Comparison of ENCODE assay signal across 8 cellular contexts in genomic region chr1:36464605-36465393, GRCh38. TPM values are rescaled to one million over a fixed set of nuclear protein-coding genes. Genes with fewer than 3 reads are reported as not detected.
DNase-seq lines count a peak whose midpoint lies in the region; ATAC-seq and TF ChIP-seq lines count a peak whose summit lies in the region.

No MANE protein-coding gene starts in this region.

- H3K9me3 ChIP-seq in adrenal gland (replicated peaks in 1 of 3) = no peaks in the 10 kb centered on the region

- 35 to 42% (median 39%) methylated on average over 12 to 13 of the region's 13 CpGs for WGBS in adrenal gland, 4 donors

- DNase-seq in NCI-H1105 (lab: John Stamatoyannopoulos, UW) = peak; percentile 66
- no peak for DNase-seq in adrenal gland
- DNase-seq in immature natural killer cell = no peak
- no peak for DNase-seq in T1000 (lab: John Stamatoyannopoulos, UW)
- no peak for DNase-seq in stimulated activated naive CD4-positive, alpha-beta T cell treated with Interleukin-2 at 50 U/mL for 16 hours (lab: John Stamatoyannopoulos, UW)

- peak overlapping the region; percentile 93 to 97 (median 95) for H3K27ac Mint-ChIP-seq in immature natural killer cell
- peak overlapping the region; percentile 99 for H3K27ac Mint-ChIP-seq in stimulated activated naive CD8-positive, alpha-beta T cell treated with anti-CD3 and anti-CD28 coated beads, Interleukin-15, Interleukin-2, amounts not matched to agents 100 ng/mL and 50 ng/mL, for 24 hours

- no peaks in the 10 kb centered on the region for H3K27me3 ChIP-seq in adrenal gland

- peak overlapping the region; percentile 28 to 96 (median 84) for H3K27ac ChIP-seq in adrenal gland

- H3K4me3 ChIP-seq in GM08714 (ENCODE audit: low read length) (peak overlapping the region; percentile 83; the same call in 1 of the 2 replicates), adrenal gland (peak overlapping the region in 3 of 4 donors; percentile 63 to 94 (median 76))

- H3K36me3 ChIP-seq in adrenal gland (replicated peaks in 1 of 2) = peaks cover 0 to 22% of the 10 kb centered on the region in 2 donors

- peak; percentile 30 for ATAC-seq in GM21786 (IDR thresholded peaks at IDR 0.05; ENCODE audit: unreplicated experiment)

- H3K4me3 Mint-ChIP-seq in immature natural killer cell = peak overlapping the region; percentile 91 to 99 (median 98)
- peak overlapping the region; percentile 99 for H3K4me3 Mint-ChIP-seq in stimulated activated naive CD8-positive, alpha-beta T cell treated with anti-CD3 and anti-CD28 coated beads, Interleukin-15, Interleukin-2, amounts not matched to agents 100 ng/mL and 50 ng/mL, for 24 hours

- no peak for TF ChIP-seq POLR2A in adrenal gland (IDR thresholded peaks at IDR 0.05)

- peaks cover 9 to 10% of the 10 kb centered on the region in 2 donors for H3K4me1 ChIP-seq in adrenal gland (replicated peaks in 1 of 2)

- H3K27me3 Mint-ChIP-seq in immature natural killer cell (ENCODE audit: low read depth in 3 of 3) = peaks cover 0 to 3% (median 2%) of the 10 kb centered on the region in 3 donors
- H3K27me3 Mint-ChIP-seq in stimulated activated naive CD8-positive, alpha-beta T cell treated with anti-CD3 and anti-CD28 coated beads, Interleukin-15, Interleukin-2, amounts not matched to agents 100 ng/mL and 50 ng/mL, for 24 hours = no peaks in the 10 kb centered on the region

- H3K9me3 Mint-ChIP-seq in immature natural killer cell = no peaks in the 10 kb centered on the region
- no peaks in the 10 kb centered on the region for H3K9me3 Mint-ChIP-seq in stimulated activated naive CD8-positive, alpha-beta T cell treated with anti-CD3 and anti-CD28 coated beads, Interleukin-15, Interleukin-2, amounts not matched to agents 100 ng/mL and 50 ng/mL, for 24 hours

- no peak for TF ChIP-seq CTCF in adrenal gland (IDR thresholded peaks at IDR 0.05)

- H3K4me1 Mint-ChIP-seq in immature natural killer cell = peaks cover 27 to 32% of the 10 kb centered on the region in 2 donors
- peaks cover 34% of the 10 kb centered on the region for H3K4me1 Mint-ChIP-seq in stimulated activated naive CD8-positive, alpha-beta T cell treated with anti-CD3 and anti-CD28 coated beads, Interleukin-15, Interleukin-2, amounts not matched to agents 100 ng/mL and 50 ng/mL, for 24 hours (ENCODE audit: low read depth)

- H3K36me3 Mint-ChIP-seq in immature natural killer cell = peaks cover 4 to 9% (median 6%) of the 10 kb centered on the region in 3 donors
- peaks cover 27% of the 10 kb centered on the region for H3K36me3 Mint-ChIP-seq in stimulated activated naive CD8-positive, alpha-beta T cell treated with anti-CD3 and anti-CD28 coated beads, Interleukin-15, Interleukin-2, amounts not matched to agents 100 ng/mL and 50 ng/mL, for 24 hours (ENCODE audit: low read depth)

- intact Hi-C loops in adrenal gland (cut with DNase I) = no loop called here

RNA-seq across cellular contexts. Expression of gene MRPS15, which starts 0.6 kb away (rescaled TPM):
- total RNA-seq in adrenal gland = 100 to 1,000 TPM in 1 of 8 donors, 10 to 100 TPM in 7; 49.8 to 116 (median 68.8) TPM
- polyA plus RNA-seq in adrenal gland = 100 to 1,000 TPM; 156 to 287 (median 256) TPM
- polyA plus RNA-seq in immature natural killer cell = 100 to 1,000 TPM in 1 of 3 donors, 10 to 100 TPM in 2; 59.8 to 106 (median 63.8) TPM

RNA-seq across cellular contexts. Expression of gene OSCP1, which starts 14.5 kb away (rescaled TPM):
- total RNA-seq in adrenal gland = 10 to 100 TPM in 5 of 8 donors, 1 to 10 TPM in 3; 5.5 to 17.5 (median 10.7) TPM
- polyA plus RNA-seq in adrenal gland (10 to 100 TPM; 11.1 to 20.5 (median 14.1) TPM), immature natural killer cell (1 to 10 TPM in 1 of 3 donors, not detected in 2; 2.7 TPM)

RNA-seq across cellular contexts. Expression of gene CSF3R, which starts 17.9 kb away (rescaled TPM):
- 10 to 100 TPM in 4 of 8 donors, 1 to 10 TPM in 4; 4.6 to 21.7 (median 11.1) TPM for total RNA-seq in adrenal gland
- polyA plus RNA-seq in adrenal gland (10 to 100 TPM in 2 of 3 donors, 1 to 10 TPM in 1; 2.3 to 24.5 (median 13.9) TPM), immature natural killer cell (1 to 10 TPM in 2 of 3 donors, under 1 TPM in 1; 0.91 to 3.1 (median 2.0) TPM)
